In the genomic region with DNA sequence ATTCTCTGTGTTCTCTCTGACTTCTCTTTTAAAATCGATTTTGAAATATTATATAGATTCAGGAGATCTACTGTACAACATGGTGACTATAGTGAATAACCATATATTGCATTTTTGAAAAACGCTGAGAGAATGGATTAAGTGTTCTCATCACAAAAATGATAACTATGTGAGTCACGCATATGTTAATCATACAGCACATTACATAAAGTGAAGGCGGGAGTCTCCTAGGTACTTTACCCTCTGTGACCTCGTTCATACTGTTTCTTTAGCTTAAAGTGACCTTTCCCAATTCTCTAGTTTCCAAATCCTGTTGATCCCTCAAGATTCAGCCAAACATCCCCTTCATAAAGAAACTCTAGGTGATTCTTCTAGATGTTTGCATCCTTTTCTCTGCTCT, we compare ENCODE assay signal across 28 cellular contexts. TPM values are rescaled to one million over a fixed set of nuclear protein-coding genes. Genes with fewer than 3 reads are reported as not detected.
DNase-seq lines count a peak whose midpoint lies in the region; ATAC-seq and FAIRE-seq lines count a peak whose summit lies in the region.
"Had no signal": no experiment of that assay in that cellular context is flagged by ENCODE, and none has a peak within 500 bp of the region (broad histone marks: within the 10 kb centered on the region; RNA-seq: fewer than 3 reads in every experiment).

No MANE protein-coding gene starts in this region.

- H3K4me1 Mint-ChIP-seq in activated CD4-positive, alpha-beta T cell treated with anti-CD3 and anti-CD28 coated beads, Interleukin-2, amount 10 ng/mL, durations not matched to agents 7 days and 5 days, result no peaks in the 10 kb centered on the region
- H3K4me1 Mint-ChIP-seq: activated naive CD8-positive, alpha-beta T cell treated with anti-CD3 and anti-CD28 coated beads, Interleukin-2, amount 10 ng/mL, durations not matched to agents 7 days and 5 days had no signal

- no peaks in the 10 kb centered on the region for H3K36me3 ChIP-seq in ACC112 (ENCODE audit: insufficient read depth, low read length)
- H3K36me3 ChIP-seq in adipocyte (ENCODE audit: control insufficient read depth, insufficient read depth, low read length, severe bottlenecking), result no peaks in the 10 kb centered on the region
- no peaks in the 10 kb centered on the region for H3K36me3 ChIP-seq in small intestine (ENCODE audit: control insufficient read depth in 2 of 2, insufficient read depth in 2 of 2, low read length in 2 of 2)
- H3K36me3 ChIP-seq: colonic mucosa, sigmoid colon, suprapubic skin, uterus had no signal

- H3K36me3 Mint-ChIP-seq in activated CD4-positive, alpha-beta T cell treated with anti-CD3 and anti-CD28 coated beads, Interleukin-2, amount 10 ng/mL, durations not matched to agents 7 days and 5 days (ENCODE audit: low read depth), result no peaks in the 10 kb centered on the region
- H3K36me3 Mint-ChIP-seq: activated naive CD8-positive, alpha-beta T cell treated with anti-CD3 and anti-CD28 coated beads, Interleukin-2, amount 10 ng/mL, durations not matched to agents 7 days and 5 days; brain had no signal

- intact Hi-C loops in right cardiac atrium (cut with DNase I), result no loop called here

- H3K27ac ChIP-seq in ACC112 (ENCODE audit: low read depth, low read length), result peak overlapping the region; percentile 43; the same call in 1 of the 2 replicates
- no peak overlapping the region for H3K27ac ChIP-seq in right cardiac atrium (ENCODE audit: low read length)
- no peak overlapping the region for H3K27ac ChIP-seq in small intestine (ENCODE audit: low read depth in 1 of 2, low read length in 1 of 2)
- H3K27ac ChIP-seq: C4-2B, colonic mucosa, sigmoid colon, suprapubic skin, uterus had no signal

- no peak overlapping the region for H3K9ac ChIP-seq in adipocyte (ENCODE audit: low read length)

- no peak overlapping the region for H2AFZ ChIP-seq in ACC112 (ENCODE audit: low read length, unreplicated experiment)

- H3K9me3 ChIP-seq in adipocyte (ENCODE audit: control insufficient read depth, low read length) (no peaks in the 10 kb centered on the region), right cardiac atrium (ENCODE audit: control insufficient read depth, low read length) (no peaks in the 10 kb centered on the region), small intestine (ENCODE audit: control insufficient read depth, low read depth) (no peaks in the 10 kb centered on the region)
- H3K9me3 ChIP-seq: colonic mucosa, sigmoid colon, suprapubic skin, uterus had no signal

- FAIRE-seq in small intestine (lab: Jason Lieb, UNC), result no peak

- no peaks in the 10 kb centered on the region for H3K79me2 ChIP-seq in ACC112 (ENCODE audit: control insufficient read depth, insufficient read depth, low read length, unreplicated experiment)

- H3K27me3 Mint-ChIP-seq in activated CD4-positive, alpha-beta T cell treated with anti-CD3 and anti-CD28 coated beads, Interleukin-2, amount 10 ng/mL, durations not matched to agents 7 days and 5 days, result peaks cover 23% of the 10 kb centered on the region

- peaks cover 11% of the 10 kb centered on the region for H3K4me1 ChIP-seq in ACC112 (ENCODE audit: control insufficient read depth, insufficient read depth, low read length, unreplicated experiment)
- no peaks in the 10 kb centered on the region for H3K4me1 ChIP-seq in adipocyte (ENCODE audit: control insufficient read depth, insufficient read depth, low read length)
- H3K4me1 ChIP-seq in right cardiac atrium (ENCODE audit: control insufficient read depth, insufficient read depth, low read length), result no peaks in the 10 kb centered on the region
- no peaks in the 10 kb centered on the region for H3K4me1 ChIP-seq in small intestine (ENCODE audit: control insufficient read depth in 2 of 2, insufficient read depth in 1 of 2, low read depth in 1 of 2, low read length in 1 of 2)
- H3K4me1 ChIP-seq: colonic mucosa, sigmoid colon, suprapubic skin, uterus had no signal

- no peaks in the 10 kb centered on the region for H3K9me3 Mint-ChIP-seq in activated CD4-positive, alpha-beta T cell treated with anti-CD3 and anti-CD28 coated beads, Interleukin-2, amount 10 ng/mL, durations not matched to agents 7 days and 5 days
- H3K9me3 Mint-ChIP-seq: activated naive CD8-positive, alpha-beta T cell treated with anti-CD3 and anti-CD28 coated beads, Interleukin-2, amount 10 ng/mL, durations not matched to agents 7 days and 5 days had no signal

- no peak overlapping the region for H3K27ac Mint-ChIP-seq in activated CD4-positive, alpha-beta T cell treated with anti-CD3 and anti-CD28 coated beads, Interleukin-2, amount 10 ng/mL, durations not matched to agents 7 days and 5 days
- H3K27ac Mint-ChIP-seq: activated naive CD8-positive, alpha-beta T cell treated with anti-CD3 and anti-CD28 coated beads, Interleukin-2, amount 10 ng/mL, durations not matched to agents 7 days and 5 days; brain; nephron had no signal

- POLR2A ChIA-PET in activated CD4-positive, alpha-beta T cell treated with anti-CD3 and anti-CD28 coated beads, Interleukin-2, amount 10 ng/mL, durations not matched to agents 7 days and 5 days (lab: Charles Lee), result no interaction called here

- no peak overlapping the region for H3K4me3 ChIP-seq in ACC112 (ENCODE audit: low read depth, low read length)
- no peak overlapping the region for H3K4me3 ChIP-seq in adipocyte (ENCODE audit: low read length)
- H3K4me3 ChIP-seq in right cardiac atrium (ENCODE audit: low read length), result no peak overlapping the region
- H3K4me3 ChIP-seq in small intestine (ENCODE audit: low read depth in 1 of 2, low read length in 2 of 2), result no peak overlapping the region
- H3K4me3 ChIP-seq: colonic mucosa, sigmoid colon, suprapubic skin, uterus had no signal

- CTCF ChIA-PET in activated CD4-positive, alpha-beta T cell treated with anti-CD3 and anti-CD28 coated beads, Interleukin-2, amount 10 ng/mL, durations not matched to agents 7 days and 5 days (lab: Charles Lee), result no interaction called here

- ATAC-seq in right cardiac atrium (no peak), HG03521 (IDR thresholded peaks at IDR 0.05; ENCODE audit: unreplicated experiment) (no peak)
- ATAC-seq: SK-N-SH treated with all-trans-retinoic acid at 6 μM for 48 hours had no signal

- H3K4me3 Mint-ChIP-seq in activated CD4-positive, alpha-beta T cell treated with anti-CD3 and anti-CD28 coated beads, Interleukin-2, amount 10 ng/mL, durations not matched to agents 7 days and 5 days, result no peak overlapping the region
- H3K4me3 Mint-ChIP-seq: activated naive CD8-positive, alpha-beta T cell treated with anti-CD3 and anti-CD28 coated beads, Interleukin-2, amount 10 ng/mL, durations not matched to agents 7 days and 5 days; brain; nephron had no signal

- H3K27me3 ChIP-seq in ACC112 (ENCODE audit: insufficient read depth, low read length), result no peaks in the 10 kb centered on the region
- H3K27me3 ChIP-seq in adipocyte (replicated peaks; ENCODE audit: control insufficient read depth, insufficient read depth, low read length), result no peaks in the 10 kb centered on the region
- no peaks in the 10 kb centered on the region for H3K27me3 ChIP-seq in right cardiac atrium (ENCODE audit: control insufficient read depth, insufficient read depth)
- H3K27me3 ChIP-seq in small intestine (ENCODE audit: control insufficient read depth in 2 of 2, insufficient read depth in 2 of 2, low read length in 2 of 2), result no peaks in the 10 kb centered on the region
- H3K27me3 ChIP-seq: colonic mucosa, sigmoid colon, suprapubic skin, uterus had no signal

- DNase-seq in HPDE6-E6E7 (ENCODE audit: extremely low spot score) (peak; percentile 34), adipocyte (ENCODE audit: low read depth) (peak; percentile 58), glomerular visceral epithelial cell (ENCODE audit: extremely low spot score) (peak; percentile 26), right cardiac atrium (no peak), small intestine (no peak)
- no peak for DNase-seq in activated CD4-positive, alpha-beta T cell treated with anti-CD3 and anti-CD28 coated beads, Interleukin-2, amount 10 ng/mL, durations not matched to agents 7 days and 5 days
- DNase-seq: activated CD4-positive, alpha-beta T cell treated with anti-CD3 and anti-CD28 coated beads for 48 hours; activated naive CD8-positive, alpha-beta T cell treated with anti-CD3 and anti-CD28 coated beads, Interleukin-2, amount 10 ng/mL, durations not matched to agents 7 days and 5 days; colonic mucosa; DMS 273 treated with DMSO at 0.1 percent for 48 hours; head of caudate nucleus; NCI-H510A treated with DMSO at 0.1 percent for 48 hours; sigmoid colon; uterus had no signal

- 58% methylated on average over 5 of the region's 5 CpGs for WGBS in right cardiac atrium
- 21 to 50% (median 37%) methylated on average over 5 of the region's 5 CpGs for WGBS in small intestine, 3 donors

RNA-seq across cellular contexts. Expression of gene KRTAP3-2, which starts 3.1 kb away (rescaled TPM):
- total RNA-seq in right cardiac atrium, result not detected
- polyA plus RNA-seq in right cardiac atrium, result not detected
- not detected for polyA plus RNA-seq in small intestine
- total RNA-seq in activated CD4-positive, alpha-beta T cell treated with anti-CD3 and anti-CD28 coated beads, Interleukin-2, amount 10 ng/mL, durations not matched to agents 7 days and 5 days, result not detected
- total RNA-seq: activated naive CD8-positive, alpha-beta T cell treated with anti-CD3 and anti-CD28 coated beads, Interleukin-2, amount 10 ng/mL, durations not matched to agents 7 days and 5 days; colonic mucosa; fibroblast of lung; G401; liver; mononuclear cell; RPMI7951; sigmoid colon; T-helper 2 cell treated with Interferon-gamma antibody and Interleukin-4, amounts not matched to agents 100 ng/mL and 5 ng/mL, for 36 hours; uterus had no signal
- polyA plus RNA-seq: AG04450, fibroblast of lung, liver, sigmoid colon had no signal

RNA-seq across cellular contexts. Expression of gene KRTAP3-1, which starts 6.1 kb away (rescaled TPM):
- not detected for total RNA-seq in right cardiac atrium
- not detected for polyA plus RNA-seq in right cardiac atrium
- polyA plus RNA-seq in small intestine, result not detected
- not detected for total RNA-seq in activated CD4-positive, alpha-beta T cell treated with anti-CD3 and anti-CD28 coated beads, Interleukin-2, amount 10 ng/mL, durations not matched to agents 7 days and 5 days
- total RNA-seq: activated naive CD8-positive, alpha-beta T cell treated with anti-CD3 and anti-CD28 coated beads, Interleukin-2, amount 10 ng/mL, durations not matched to agents 7 days and 5 days; colonic mucosa; fibroblast of lung; G401; liver; mononuclear cell; RPMI7951; sigmoid colon; T-helper 2 cell treated with Interferon-gamma antibody and Interleukin-4, amounts not matched to agents 100 ng/mL and 5 ng/mL, for 36 hours; uterus had no signal
- polyA plus RNA-seq: AG04450, fibroblast of lung, liver, sigmoid colon had no signal

RNA-seq across cellular contexts. Expression of gene KRTAP3-3, which starts 8.8 kb away (rescaled TPM):
- not detected for total RNA-seq in right cardiac atrium
- polyA plus RNA-seq in right cardiac atrium (not detected), small intestine (not detected)
- not detected for total RNA-seq in activated CD4-positive, alpha-beta T cell treated with anti-CD3 and anti-CD28 coated beads, Interleukin-2, amount 10 ng/mL, durations not matched to agents 7 days and 5 days
- total RNA-seq: activated naive CD8-positive, alpha-beta T cell treated with anti-CD3 and anti-CD28 coated beads, Interleukin-2, amount 10 ng/mL, durations not matched to agents 7 days and 5 days; colonic mucosa; fibroblast of lung; G401; liver; RPMI7951; sigmoid colon; T-helper 2 cell treated with Interferon-gamma antibody and Interleukin-4, amounts not matched to agents 100 ng/mL and 5 ng/mL, for 36 hours; uterus had no signal
- polyA plus RNA-seq: AG04450, fibroblast of lung, liver, sigmoid colon had no signal

RNA-seq across cellular contexts. Expression of gene KRT40, which starts 18.7 kb away (rescaled TPM):
- total RNA-seq in right cardiac atrium, result not detected
- polyA plus RNA-seq in right cardiac atrium (not detected), small intestine (under 1 TPM in 2 of 3 donors, not detected in 1; 0.10 to 0.45 TPM)
- not detected for total RNA-seq in activated CD4-positive, alpha-beta T cell treated with anti-CD3 and anti-CD28 coated beads, Interleukin-2, amount 10 ng/mL, durations not matched to agents 7 days and 5 days
- total RNA-seq: activated naive CD8-positive, alpha-beta T cell treated with anti-CD3 and anti-CD28 coated beads, Interleukin-2, amount 10 ng/mL, durations not matched to agents 7 days and 5 days; fibroblast of lung; G401; liver; RPMI7951; sigmoid colon; T-helper 2 cell treated with Interferon-gamma antibody and Interleukin-4, amounts not matched to agents 100 ng/mL and 5 ng/mL, for 36 hours had no signal
- polyA plus RNA-seq: AG04450, liver had no signal

RNA-seq across cellular contexts. Expression of gene KRTAP1-5, which starts 24.2 kb away (rescaled TPM):
- total RNA-seq in right cardiac atrium, result not detected
- not detected for polyA plus RNA-seq in right cardiac atrium
- polyA plus RNA-seq in small intestine, result under 1 TPM in 1 of 3 donors, not detected in 2; 0.04 TPM
- not detected for total RNA-seq in activated CD4-positive, alpha-beta T cell treated with anti-CD3 and anti-CD28 coated beads, Interleukin-2, amount 10 ng/mL, durations not matched to agents 7 days and 5 days
- total RNA-seq: activated naive CD8-positive, alpha-beta T cell treated with anti-CD3 and anti-CD28 coated beads, Interleukin-2, amount 10 ng/mL, durations not matched to agents 7 days and 5 days; colonic mucosa; G401; liver; mononuclear cell; RPMI7951; sigmoid colon; T-helper 2 cell treated with Interferon-gamma antibody and Interleukin-4, amounts not matched to agents 100 ng/mL and 5 ng/mL, for 36 hours; uterus had no signal
- polyA plus RNA-seq: liver, sigmoid colon had no signal

Comparison
In these comparisons a context has a peak if more than half of its experiments do, and no peak if none do; other contexts are left out.
1. DNase-seq: peak in HPDE6-E6E7 (single experiment), adipocyte (single experiment) and glomerular visceral epithelial cell (single experiment); none in right cardiac atrium (0 of 3), small intestine (single experiment) and activated CD4-positive, alpha-beta T cell treated with anti-CD3 and anti-CD28 coated beads, Interleukin-2, amount 10 ng/mL, durations not matched to agents 7 days and 5 days (single experiment).